Comparison of ENCODE assay signal across 15 cellular contexts in genomic region chr16:29011851-29012250, GRCh38. TPM values are rescaled to one million over a fixed set of nuclear protein-coding genes. Genes with fewer than 3 reads are reported as not detected.
A peak's percentile ranks its signal among the peaks of the same experiment; 100 is the strongest.
DNase-seq lines count a peak whose midpoint lies in the region; ATAC-seq and TF ChIP-seq lines count a peak whose summit lies in the region.
"Had no signal": no experiment of that assay in that cellular context is flagged by ENCODE, and none has a peak within 500 bp of the region (broad histone marks: within the 10 kb centered on the region; RNA-seq: fewer than 3 reads in every experiment).

No MANE protein-coding gene starts in this region.

- H3K4me1 ChIP-seq in HEK293 (ENCODE audit: control insufficient read depth, insufficient read depth, low read length) (no peaks in the 10 kb centered on the region), vagina (peaks cover 12% of the 10 kb centered on the region)

- intact Hi-C loops in vagina (cut with DNase I) = no loop called here

- no peak overlapping the region for H3K4me3 Mint-ChIP-seq in activated T-cell treated with anti-CD3 and anti-CD28 coated beads, Interleukin-2, amount 50 U/mL, for 24 hours
- no peak overlapping the region for H3K4me3 Mint-ChIP-seq in activated naive CD8-positive, alpha-beta T cell treated with anti-CD3 and anti-CD28 coated beads, Interleukin-2, amount 50 U/mL, for 24 hours

- peaks cover 77% of the 10 kb centered on the region for H3K4me1 Mint-ChIP-seq in activated T-cell treated with anti-CD3 and anti-CD28 coated beads, Interleukin-2, amount 50 U/mL, for 24 hours (ENCODE audit: low read depth)
- peaks cover 73% of the 10 kb centered on the region for H3K4me1 Mint-ChIP-seq in activated naive CD8-positive, alpha-beta T cell treated with anti-CD3 and anti-CD28 coated beads, Interleukin-2, amount 50 U/mL, for 24 hours

- DNase-seq in activated T-cell treated with anti-CD3 and anti-CD28 coated beads, Interleukin-2, amount 50 U/mL, for 24 hours = no peak
- no peak for DNase-seq in activated T-cell treated with anti-CD3 and anti-CD28 coated beads, Interleukin-2, amount 50 U/mL, for 48 hours
- no peak for DNase-seq in activated naive CD8-positive, alpha-beta T cell treated with anti-CD3 and anti-CD28 coated beads, Interleukin-2, amount 50 U/mL, for 24 hours
- no peak for DNase-seq in vagina (ENCODE audit: extremely low spot score in 2 of 2)
- no peak for DNase-seq in NK-92 treated with Interleukin-12 subunit alpha and Interleukin-12 subunit beta, amount 100 ng/mL, for 24 hours (lab: John Stamatoyannopoulos, UW)
- DNase-seq: AML-193, DMS153, KG1, NCI-H1105, NCI-H1694 treated with DMSO at 0.1 percent for 48 hours, NCI-H345, NCI-H526 treated with DMSO at 0.1 percent for 48 hours, PC-3 had no signal

- CTCF ChIA-PET in HEK293 (lab: Yijun Ruan, JAX) = no interaction called here

- H3K9me3 ChIP-seq in HEK293 (ENCODE audit: control insufficient read depth, insufficient read depth, low read depth, low read length) (no peaks in the 10 kb centered on the region), vagina (no peaks in the 10 kb centered on the region)

- H3K4me3 ChIP-seq in HEK293 (ENCODE audit: low read depth, low read length) (no peak overlapping the region), vagina (no peak overlapping the region)

- POLR2A ChIA-PET in HEK293 (lab: Yijun Ruan, JAX) = no interaction called here

- no peaks in the 10 kb centered on the region for H3K27me3 ChIP-seq in vagina

- TF ChIP-seq POLR2A in vagina (IDR thresholded peaks at IDR 0.05) (no peak), GM18505 (IDR thresholded peaks at IDR 0.05; ENCODE audit: borderline replicate concordance, extremely low read depth, insufficient read depth, insufficient read length) (no peak)

- no peaks in the 10 kb centered on the region for H3K9me3 Mint-ChIP-seq in activated T-cell treated with anti-CD3 and anti-CD28 coated beads, Interleukin-2, amount 50 U/mL, for 24 hours
- no peaks in the 10 kb centered on the region for H3K9me3 Mint-ChIP-seq in activated naive CD8-positive, alpha-beta T cell treated with anti-CD3 and anti-CD28 coated beads, Interleukin-2, amount 50 U/mL, for 24 hours

- H3K36me3 Mint-ChIP-seq in activated T-cell treated with anti-CD3 and anti-CD28 coated beads, Interleukin-2, amount 50 U/mL, for 24 hours (ENCODE audit: low read depth) = no peaks in the 10 kb centered on the region
- H3K36me3 Mint-ChIP-seq in activated naive CD8-positive, alpha-beta T cell treated with anti-CD3 and anti-CD28 coated beads, Interleukin-2, amount 50 U/mL, for 24 hours (ENCODE audit: low read depth) = peaks cover 2% of the 10 kb centered on the region

- ATAC-seq in activated naive CD8-positive, alpha-beta T cell treated with anti-CD3 and anti-CD28 coated beads, Interleukin-2, amount 50 U/mL, for 24 hours = no peak
- no peak for ATAC-seq in GM18505 (IDR thresholded peaks at IDR 0.05; ENCODE audit: unreplicated experiment)
- ATAC-seq: PC-3 had no signal

- H3K36me3 ChIP-seq in HEK293 (ENCODE audit: control insufficient read depth in 2 of 2, insufficient read depth in 1 of 2, low read length in 2 of 2) (no peaks in the 10 kb centered on the region), vagina (no peaks in the 10 kb centered on the region)

- H3K27ac ChIP-seq in HEK293 (ENCODE audit: extremely low read depth, low read depth, low read length) = no peak overlapping the region
- H3K27ac ChIP-seq in vagina = peak overlapping the region; percentile 48

- no peak for TF ChIP-seq CTCF in HEK293 (tag by site-specific recombination; IDR thresholded peaks at IDR 0.05)
- TF ChIP-seq CTCF in vagina (IDR thresholded peaks at IDR 0.05) = no peak

- H3K27ac Mint-ChIP-seq in activated T-cell treated with anti-CD3 and anti-CD28 coated beads, Interleukin-2, amount 50 U/mL, for 24 hours = peak overlapping the region; percentile 93
- peak overlapping the region; percentile 52 for H3K27ac Mint-ChIP-seq in activated naive CD8-positive, alpha-beta T cell treated with anti-CD3 and anti-CD28 coated beads, Interleukin-2, amount 50 U/mL, for 24 hours

- H3K27me3 Mint-ChIP-seq in activated T-cell treated with anti-CD3 and anti-CD28 coated beads, Interleukin-2, amount 50 U/mL, for 24 hours = no peaks in the 10 kb centered on the region
- no peaks in the 10 kb centered on the region for H3K27me3 Mint-ChIP-seq in activated naive CD8-positive, alpha-beta T cell treated with anti-CD3 and anti-CD28 coated beads, Interleukin-2, amount 50 U/mL, for 24 hours

TF ChIP-seq in HEK293, 187 proteins besides CTCF, POLR2A, EP300 and RAD21:
- TF ChIP-seq OSR2 (tag by site-specific recombination; IDR thresholded peaks at IDR 0.05) (no peak), ZNF280C (tag by site-specific recombination; IDR thresholded peaks at IDR 0.05) (no peak), GLIS1 (tag by site-specific recombination; IDR thresholded peaks at IDR 0.05) (no peak), ZNF169 (tag by site-specific recombination; IDR thresholded peaks at IDR 0.05) (no peak), ATF2 (tag by site-specific recombination; IDR thresholded peaks at IDR 0.05; ENCODE audit: low read depth) (no peak), ZNF121 (tag by site-specific recombination; IDR thresholded peaks at IDR 0.05) (peak; percentile 30; the same call in 1 of the 2 replicates)

RNA-seq across cellular contexts. Expression of gene LAT, which starts 27.0 kb away (rescaled TPM):
- total RNA-seq in vagina = 4.7 TPM

RNA-seq across cellular contexts. Expression of gene SPNS1, which starts 37.3 kb away (rescaled TPM):
- 29.0 TPM for total RNA-seq in vagina
